ENCODE assay signal across 24 cellular contexts in genomic region chr9:72872718-72873117, GRCh38.
DNase-seq lines count a peak whose midpoint lies in the region; ATAC-seq, FAIRE-seq and TF ChIP-seq lines count a peak whose summit lies in the region.
"Had no signal": no experiment of that assay in that cellular context is flagged by ENCODE, and none has a peak within 500 bp of the region (broad histone marks: within the 10 kb centered on the region; RNA-seq: fewer than 3 reads in every experiment).

No MANE protein-coding gene starts in this region.

- peak overlapping the region; percentile 9; the same call in 2 of the 3 replicates for H3K4me2 ChIP-seq in A549

- no peak overlapping the region for H3K27ac Mint-ChIP-seq in T-helper 17 cell
- H3K27ac Mint-ChIP-seq in activated CD8-positive, alpha-beta T cell treated with anti-CD3 and anti-CD28 coated beads for 36 hours: no peak overlapping the region
- H3K27ac Mint-ChIP-seq: activated CD4-positive, alpha-beta T cell treated with anti-CD3 and anti-CD28 coated beads for 36 hours; activated CD8-positive, alpha-beta T cell treated with anti-CD3 and anti-CD28 coated beads, Interleukin-2, amount 10 ng/mL, durations not matched to agents 7 days and 5 days; activated naive CD4-positive, alpha-beta T cell treated with anti-CD3 and anti-CD28 coated beads, Interleukin-2, amount 50 U/mL, for 24 hours; CD8-positive, alpha-beta T cell had no signal

- H3K4me1 ChIP-seq in A549 (peaks cover 47% of the 10 kb centered on the region), colonic mucosa (peaks cover 3% of the 10 kb centered on the region), muscle layer of colon (ENCODE audit: insufficient read depth, low read length) (peaks cover 33% of the 10 kb centered on the region)
- H3K4me1 ChIP-seq: BE2C had no signal

- peak; percentile 84 for FAIRE-seq in A549 (lab: Jason Lieb, UNC)
- FAIRE-seq: bronchial epithelial cell, GM18507, GM19239 had no signal

- no peaks in the 10 kb centered on the region for H3K9me3 Mint-ChIP-seq in activated CD8-positive, alpha-beta T cell treated with anti-CD3 and anti-CD28 coated beads for 36 hours
- H3K9me3 Mint-ChIP-seq: activated naive CD4-positive, alpha-beta T cell treated with anti-CD3 and anti-CD28 coated beads, Interleukin-2, amount 50 U/mL, for 24 hours; CD8-positive, alpha-beta T cell had no signal

- H3K27me3 ChIP-seq in colonic mucosa (no peaks in the 10 kb centered on the region), muscle layer of colon (ENCODE audit: control insufficient read depth in 1 of 2, insufficient read depth in 2 of 2, low read length in 2 of 2) (no peaks in the 10 kb centered on the region)
- H3K27me3 ChIP-seq: BE2C had no signal

- POLR2A ChIA-PET in A549 (lab: Yijun Ruan, JAX): interaction anchor here (0.6 to 1.3 kb wide), 3 partner anchors 9 to 48 kb away, joined by 3 to 5 read pairs (median 3); no protein-coding TSS in a partner anchor
- POLR2A ChIA-PET in activated CD8-positive, alpha-beta T cell treated with anti-CD3 and anti-CD28 coated beads for 36 hours (lab: Charles Lee): no interaction called here

- no peak overlapping the region for H3K4me3 Mint-ChIP-seq in T-helper 17 cell
- H3K4me3 Mint-ChIP-seq in activated CD8-positive, alpha-beta T cell treated with anti-CD3 and anti-CD28 coated beads for 36 hours: no peak overlapping the region
- H3K4me3 Mint-ChIP-seq: activated CD4-positive, alpha-beta T cell treated with anti-CD3 and anti-CD28 coated beads for 36 hours; activated CD8-positive, alpha-beta T cell treated with anti-CD3 and anti-CD28 coated beads, Interleukin-2, amount 10 ng/mL, durations not matched to agents 7 days and 5 days; activated naive CD4-positive, alpha-beta T cell treated with anti-CD3 and anti-CD28 coated beads, Interleukin-2, amount 50 U/mL, for 24 hours; CD8-positive, alpha-beta T cell had no signal

- intact Hi-C loops in colonic mucosa (cut with DNase I): loop anchor here (5.0 to 10.0 kb wide), 3 partner anchors 82 to 210 kb away; partner anchors contain the start of gene ALDH1A1
- intact Hi-C loops in activated CD8-positive, alpha-beta T cell treated with anti-CD3 and anti-CD28 coated beads for 36 hours (cut with micrococcal nuclease): loop anchor here (10.0 kb wide), 1 partner anchor 152 kb away; no protein-coding TSS in a partner anchor

- WGBS in A549 (ENCODE audit: missing lambda C conversion rate): 74% methylated on average over 2 of the region's 2 CpGs

- ATAC-seq in A549 (peak; percentile 37 to 41; a peak in 3 of 6 replicates), T-helper 17 cell (no peak)
- no peak for ATAC-seq in activated CD8-positive, alpha-beta T cell treated with anti-CD3 and anti-CD28 coated beads for 36 hours
- ATAC-seq: activated CD4-positive, alpha-beta T cell treated with anti-CD3 and anti-CD28 coated beads for 36 hours; activated CD8-positive, alpha-beta T cell treated with anti-CD3 and anti-CD28 coated beads, Interleukin-2, amount 10 ng/mL, durations not matched to agents 7 days and 5 days; CD8-positive, alpha-beta T cell; Right ventricle myocardium inferior had no signal

- H3K27ac ChIP-seq in A549 (peak overlapping the region; percentile 61 to 76), colonic mucosa (peak overlapping the region; percentile 36), muscle layer of colon (ENCODE audit: low read depth, low read length) (peak overlapping the region; percentile 27)

- no peak for TF ChIP-seq CTCF in A549 (IDR thresholded peaks at IDR 0.05)
- TF ChIP-seq CTCF in colonic mucosa (IDR thresholded peaks at IDR 0.05): no peak
- no peak for TF ChIP-seq CTCF in activated CD8-positive, alpha-beta T cell treated with anti-CD3 and anti-CD28 coated beads for 36 hours (IDR thresholded peaks at IDR 0.05)

- H3K4me1 Mint-ChIP-seq in T-helper 17 cell: no peaks in the 10 kb centered on the region
- H3K4me1 Mint-ChIP-seq in activated CD8-positive, alpha-beta T cell treated with anti-CD3 and anti-CD28 coated beads for 36 hours (ENCODE audit: low read depth): no peaks in the 10 kb centered on the region
- H3K4me1 Mint-ChIP-seq: activated CD4-positive, alpha-beta T cell treated with anti-CD3 and anti-CD28 coated beads for 36 hours; activated naive CD4-positive, alpha-beta T cell treated with anti-CD3 and anti-CD28 coated beads, Interleukin-2, amount 50 U/mL, for 24 hours had no signal

- TF ChIP-seq EP300 in A549 (IDR thresholded peaks at IDR 0.05): no peak

- peak overlapping the region in 1 of 2 donors; percentile 38 for H3K9ac ChIP-seq in colonic mucosa (ENCODE audit: low read depth in 2 of 2, low read length in 2 of 2)
- H3K9ac ChIP-seq in muscle layer of colon (ENCODE audit: low read length): no peak overlapping the region

- TF ChIP-seq RAD21 in A549 (conservative IDR thresholded peaks at IDR 0.05 in 1 of 2, IDR thresholded peaks at IDR 0.05 in 1 of 2): no peak

- no peak overlapping the region for H3K4me3 ChIP-seq in A549
- no peak overlapping the region for H3K4me3 ChIP-seq in colonic mucosa
- no peak overlapping the region for H3K4me3 ChIP-seq in muscle layer of colon (ENCODE audit: low read depth in 1 of 2, low read length in 2 of 2)

- no peak for DNase-seq in A549 (ENCODE audit: low read depth in 1 of 2, low spot score in 1 of 2)
- peak; percentile 4 for DNase-seq in NCI-H526 treated with DMSO at 0.1 percent for 48 hours (lab: John Stamatoyannopoulos, UW)
- peak; percentile 25 for DNase-seq in colonic mucosa
- no peak for DNase-seq in T-helper 17 cell
- DNase-seq in OCI-M1 (lab: John Stamatoyannopoulos, UW): no peak
- DNase-seq in HuH-7 (ENCODE audit: low spot score): no peak
- no peak for DNase-seq in activated CD8-positive, alpha-beta T cell treated with anti-CD3 and anti-CD28 coated beads for 36 hours
- DNase-seq: activated CD4-positive, alpha-beta T cell treated with anti-CD3 and anti-CD28 coated beads for 36 hours; activated CD8-positive, alpha-beta T cell treated with anti-CD3 and anti-CD28 coated beads, Interleukin-2, amount 10 ng/mL, durations not matched to agents 7 days and 5 days; amygdala; BE2C; CD8-positive, alpha-beta T cell; KG1; left ventricle myocardium superior; posterior cingulate gyrus; stimulated activated CD4-positive, alpha-beta T cell treated with anti-CD3 and anti-CD28 coated beads, Interleukin-4, amount 100 ng/mL, for 24 hours; T-helper 9 cell; trophoblast cell had no signal

- H3K36me3 ChIP-seq in colonic mucosa: no peaks in the 10 kb centered on the region
- no peaks in the 10 kb centered on the region for H3K36me3 ChIP-seq in muscle layer of colon (ENCODE audit: insufficient read depth, low read length)
- H3K36me3 ChIP-seq: BE2C had no signal

- no peak for TF ChIP-seq POLR2A in A549 (IDR thresholded peaks at IDR 0.05; ENCODE audit: low read length)

- peaks cover 37% of the 10 kb centered on the region for H3K27me3 Mint-ChIP-seq in T-helper 17 cell
- H3K27me3 Mint-ChIP-seq in activated CD8-positive, alpha-beta T cell treated with anti-CD3 and anti-CD28 coated beads for 36 hours: peaks cover 3% of the 10 kb centered on the region

- no peaks in the 10 kb centered on the region for H3K36me3 Mint-ChIP-seq in T-helper 17 cell (ENCODE audit: low read depth)
- no peaks in the 10 kb centered on the region for H3K36me3 Mint-ChIP-seq in activated CD8-positive, alpha-beta T cell treated with anti-CD3 and anti-CD28 coated beads for 36 hours (ENCODE audit: low read depth)
- H3K36me3 Mint-ChIP-seq: activated naive CD4-positive, alpha-beta T cell treated with anti-CD3 and anti-CD28 coated beads, Interleukin-2, amount 50 U/mL, for 24 hours; CD8-positive, alpha-beta T cell had no signal

- CTCF ChIA-PET in A549 (lab: Yijun Ruan, JAX): interaction anchor here (0.6 to 4.1 kb wide), 13 partner anchors 8 to 329 kb away, joined by 3 to 32 read pairs (median 11); no protein-coding TSS in a partner anchor
- CTCF ChIA-PET in activated CD8-positive, alpha-beta T cell treated with anti-CD3 and anti-CD28 coated beads for 36 hours (lab: Charles Lee): interaction anchor here (1.4 to 2.3 kb wide), 2 partner anchors 20 to 150 kb away, joined by 3 to 12 read pairs; no protein-coding TSS in a partner anchor

- H3K9me3 ChIP-seq in A549: no peaks in the 10 kb centered on the region
- H3K9me3 ChIP-seq in colonic mucosa: no peaks in the 10 kb centered on the region
- H3K9me3 ChIP-seq in muscle layer of colon (ENCODE audit: low read length): no peaks in the 10 kb centered on the region
- no peaks in the 10 kb centered on the region for H3K9me3 ChIP-seq in T-helper 17 cell (ENCODE audit: control insufficient read depth, low read length, poor library complexity, severe bottlenecking)
- H3K9me3 ChIP-seq: BE2C had no signal

TF ChIP-seq in A549, 52 proteins besides CTCF, POLR2A, EP300 and RAD21:
- TF ChIP-seq RARB (CRISPR knock-in tag; IDR thresholded peaks at IDR 0.05) (no peak), NPAS2 (CRISPR knock-in tag; IDR thresholded peaks at IDR 0.05; ENCODE audit: borderline replicate concordance) (no peak), PBX3 (IDR thresholded peaks at IDR 0.05) (no peak), EHF (CRISPR knock-in tag; IDR thresholded peaks at IDR 0.05) (no peak), TFCP2L1 (CRISPR knock-in tag; IDR thresholded peaks at IDR 0.05) (no peak), EHMT2 (IDR thresholded peaks at IDR 0.05; ENCODE audit: low read depth) (no peak), FOXS1 (CRISPR knock-in tag; IDR thresholded peaks at IDR 0.05) (no peak), RNF2 (IDR thresholded peaks at IDR 0.05; ENCODE audit: borderline replicate concordance, low read depth) (no peak), BHLHE40 (IDR thresholded peaks at IDR 0.05; ENCODE audit: low read depth, low read length) (no peak), POLR2AphosphoS2 (conservative IDR thresholded peaks at IDR 0.05; ENCODE audit: low read length) (no peak), ZSCAN20 (CRISPR knock-in tag; IDR thresholded peaks at IDR 0.05) (no peak), CHD2 (IDR thresholded peaks at IDR 0.05; ENCODE audit: low read length, partially characterized antibody) (no peak), ZC3H11A (IDR thresholded peaks at IDR 0.05) (no peak), HEYL (CRISPR knock-in tag; IDR thresholded peaks at IDR 0.05) (no peak), HDAC2 (IDR thresholded peaks at IDR 0.05) (no peak), KDM1A (IDR thresholded peaks at IDR 0.05; ENCODE audit: low read depth) (no peak)

Comparison
In these comparisons a context has a peak if more than half of its experiments do, and no peak if none do; other contexts are left out.
1. ATAC-seq: peak in A549 (2 of 2); none in T-helper 17 cell (single experiment) and activated CD8-positive, alpha-beta T cell treated with anti-CD3 and anti-CD28 coated beads for 36 hours (single experiment).
2. DNase-seq: peak in NCI-H526 treated with DMSO at 0.1 percent for 48 hours (single experiment) and colonic mucosa (single experiment); none in A549 (0 of 2), T-helper 17 cell (0 of 3), OCI-M1 (single experiment), HuH-7 (single experiment) and activated CD8-positive, alpha-beta T cell treated with anti-CD3 and anti-CD28 coated beads for 36 hours (single experiment).
3. Peak in every context shown above with its lines, with median percentiles within 50 percentile points of each other: H3K27ac ChIP-seq.